8 cellular contexts compared by ENCODE assay signal in genomic region chr16:80803341-80804060, GRCh38. TPM values are rescaled to one million over a fixed set of nuclear protein-coding genes. Genes with fewer than 3 reads are reported as not detected.
DNase-seq lines count a peak whose midpoint lies in the region; ATAC-seq and TF ChIP-seq lines count a peak whose summit lies in the region.

No MANE protein-coding gene starts in this region.

- CTCF ChIA-PET in CD4-positive, alpha-beta T cell (lab: Charles Lee) = interaction anchor here (0.6 kb wide), 1 partner anchor 1202 kb away, joined by 3 read pairs; no protein-coding TSS in a partner anchor

- intact Hi-C loops in CD4-positive, alpha-beta T cell (cut with DNase I, micrococcal nuclease) = loop anchor here in 1 of 2 experiments (5.0 to 10.0 kb wide), 3 partner anchors 201 to 291 kb away; partner anchors contain the start of genes CENPN, CMC2, DYNLRB2 and GCSH

- H3K4me3 Mint-ChIP-seq in CD4-positive, alpha-beta T cell = peak overlapping the region; percentile 94
- H3K4me3 Mint-ChIP-seq in activated naive CD8-positive, alpha-beta T cell treated with anti-CD3 and anti-CD28 coated beads for 36 hours = peak overlapping the region; percentile 84

- H2AFZ ChIP-seq in hepatocyte = peak overlapping the region; percentile 68

- H3K27me3 Mint-ChIP-seq in CD4-positive, alpha-beta T cell = no peaks in the 10 kb centered on the region
- H3K27me3 Mint-ChIP-seq in activated naive CD8-positive, alpha-beta T cell treated with anti-CD3 and anti-CD28 coated beads for 36 hours = peaks cover 14% of the 10 kb centered on the region

- DNase-seq in CD4-positive, alpha-beta T cell = peak in 9 of 10 experiments; percentile 22 to 66 (median 35)
- DNase-seq in Peyer's patch (peak; percentile 26 to 68 (median 60)), hepatocyte (ENCODE audit: low spot score) (peak; percentile 53), COR-L47 (lab: John Stamatoyannopoulos, UW) (no peak), NCI-H2107 treated with DMSO at 0.1 percent for 48 hours (lab: John Stamatoyannopoulos, UW; ENCODE audit: unreplicated experiment) (no peak)
- DNase-seq in activated naive CD8-positive, alpha-beta T cell treated with anti-CD3 and anti-CD28 coated beads for 36 hours = peak; percentile 44
- peak; percentile 52 for DNase-seq in stimulated activated CD4-positive, alpha-beta T cell treated with anti-CD3 and anti-CD28 coated beads, Interleukin-12 subunit alpha, Interleukin-12 subunit beta, amount 100 ng/mL, for 4 hours

- POLR2A ChIA-PET in CD4-positive, alpha-beta T cell (lab: Charles Lee) = no interaction called here

- no peaks in the 10 kb centered on the region for H3K27me3 ChIP-seq in CD4-positive, alpha-beta T cell (ENCODE audit: control insufficient read depth, insufficient read depth, low read length)
- H3K27me3 ChIP-seq in Peyer's patch = no peaks in the 10 kb centered on the region
- no peaks in the 10 kb centered on the region for H3K27me3 ChIP-seq in hepatocyte

- H3K27ac ChIP-seq in CD4-positive, alpha-beta T cell (ENCODE audit: low read depth, low read length) = no peak overlapping the region
- peak overlapping the region in 2 of 4 donors; percentile 44 to 46 for H3K27ac ChIP-seq in Peyer's patch
- H3K27ac ChIP-seq in hepatocyte = no peak overlapping the region

- H3K9me2 ChIP-seq in hepatocyte (replicated peaks; ENCODE audit: insufficient read depth) = no peaks in the 10 kb centered on the region

- 18% methylated on average over 10 of the region's 88 CpGs for WGBS in hepatocyte (ENCODE audit: low lambda C conversion rate, missing lambda C conversion rate)

- peaks cover 34% of the 10 kb centered on the region for H3K79me2 ChIP-seq in hepatocyte

- H3K36me3 Mint-ChIP-seq in CD4-positive, alpha-beta T cell (ENCODE audit: low read depth) = no peaks in the 10 kb centered on the region
- H3K36me3 Mint-ChIP-seq in activated naive CD8-positive, alpha-beta T cell treated with anti-CD3 and anti-CD28 coated beads for 36 hours = no peaks in the 10 kb centered on the region

- TF ChIP-seq POLR2A in Peyer's patch (IDR thresholded peaks at IDR 0.05) = no peak

- peak; percentile 47 for ATAC-seq in CD4-positive, alpha-beta T cell (ENCODE audit: poor library complexity)
- peak; percentile 12 for ATAC-seq in GM21786 (IDR thresholded peaks at IDR 0.05; ENCODE audit: unreplicated experiment)

- peak overlapping the region; percentile 71 for H3K27ac Mint-ChIP-seq in CD4-positive, alpha-beta T cell
- H3K27ac Mint-ChIP-seq in activated naive CD8-positive, alpha-beta T cell treated with anti-CD3 and anti-CD28 coated beads for 36 hours = peak overlapping the region; percentile 79

- H3K4me3 ChIP-seq in Peyer's patch (peak overlapping the region; percentile 49 to 91 (median 70)), hepatocyte (peak overlapping the region; percentile 61)

- peak overlapping the region; percentile 80 for H3K4me2 ChIP-seq in hepatocyte

- H3K4me1 Mint-ChIP-seq in CD4-positive, alpha-beta T cell (ENCODE audit: low read depth) = peaks cover 16% of the 10 kb centered on the region
- H3K4me1 Mint-ChIP-seq in activated naive CD8-positive, alpha-beta T cell treated with anti-CD3 and anti-CD28 coated beads for 36 hours = peaks cover 22% of the 10 kb centered on the region

- H3K4me1 ChIP-seq in Peyer's patch (peaks cover 0 to 7% (median 2%) of the 10 kb centered on the region in 4 donors), hepatocyte (ENCODE audit: insufficient read depth) (no peaks in the 10 kb centered on the region)

- no peaks in the 10 kb centered on the region for H3K9me3 Mint-ChIP-seq in CD4-positive, alpha-beta T cell
- H3K9me3 Mint-ChIP-seq in activated naive CD8-positive, alpha-beta T cell treated with anti-CD3 and anti-CD28 coated beads for 36 hours = peaks cover 2% of the 10 kb centered on the region

- H3K36me3 ChIP-seq in Peyer's patch (no peaks in the 10 kb centered on the region), hepatocyte (replicated peaks; ENCODE audit: insufficient read depth, low read depth) (no peaks in the 10 kb centered on the region)

- no peaks in the 10 kb centered on the region for H3K9me3 ChIP-seq in CD4-positive, alpha-beta T cell (ENCODE audit: control insufficient read depth, low read length)
- no peaks in the 10 kb centered on the region for H3K9me3 ChIP-seq in Peyer's patch
- no peaks in the 10 kb centered on the region for H3K9me3 ChIP-seq in hepatocyte (ENCODE audit: low read depth)

- no peaks in the 10 kb centered on the region for H4K20me1 ChIP-seq in hepatocyte (ENCODE audit: insufficient read depth, poor library complexity, severe bottlenecking)

- TF ChIP-seq CTCF in CD4-positive, alpha-beta T cell (IDR thresholded peaks at IDR 0.05) = peak; percentile 27
- TF ChIP-seq CTCF in Peyer's patch (IDR thresholded peaks at IDR 0.05) = peak in 5 of 6 experiments; percentile 21 to 60 (median 42)
- TF ChIP-seq CTCF in hepatocyte (IDR thresholded peaks at IDR 0.05; ENCODE audit: poor library complexity) = peak; percentile 59

RNA-seq across cellular contexts. Expression of gene CDYL2, which starts 0.9 kb away (rescaled TPM):
- total RNA-seq in CD4-positive, alpha-beta T cell = 10 to 100 TPM; 14.3 to 15.8 TPM
- total RNA-seq in Peyer's patch (10 to 100 TPM in 2 of 4 donors, 1 to 10 TPM in 2; 7.4 to 18.6 (median 9.4) TPM), hepatocyte (11.6 and 12.2 TPM in 2 replicates)
- 1 to 10 TPM; 7.4 to 9.7 TPM for total RNA-seq in activated naive CD8-positive, alpha-beta T cell treated with anti-CD3 and anti-CD28 coated beads for 36 hours
- polyA plus RNA-seq in hepatocyte = 7.4 and 9.2 TPM in 2 replicates

Comparison
In these comparisons a context has a peak if more than half of its experiments do, and no peak if none do; other contexts are left out.
1. DNase-seq: peak in CD4-positive, alpha-beta T cell (9 of 10), Peyer's patch (3 of 3), activated naive CD8-positive, alpha-beta T cell treated with anti-CD3 and anti-CD28 coated beads for 36 hours (single experiment), hepatocyte (single experiment) and stimulated activated CD4-positive, alpha-beta T cell treated with anti-CD3 and anti-CD28 coated beads, Interleukin-12 subunit alpha, Interleukin-12 subunit beta, amount 100 ng/mL, for 4 hours (single experiment); none in COR-L47 (single experiment) and NCI-H2107 treated with DMSO at 0.1 percent for 48 hours (single experiment).
2. Peak in every context shown above with its lines, with median percentiles within 50 percentile points of each other: CTCF ChIP-seq.